In genomic region chr4:170259631-170260153, GRCh38 we compare ENCODE assay signal across 10 cellular contexts.
A peak's percentile ranks its signal among the peaks of the same experiment; 100 is the strongest.
DNase-seq lines count a peak whose midpoint lies in the region; ATAC-seq and TF ChIP-seq lines count a peak whose summit lies in the region.
"Had no signal": no experiment of that assay in that cellular context is flagged by ENCODE, and none has a peak within 500 bp of the region (broad histone marks: within the 10 kb centered on the region; RNA-seq: fewer than 3 reads in every experiment).

No MANE protein-coding gene starts in this region.

- peaks cover 16% of the 10 kb centered on the region for H3K27me3 ChIP-seq in left ventricle myocardium inferior (ENCODE audit: low read depth)

- no peak overlapping the region for H3K4me3 ChIP-seq in left ventricle myocardium inferior

- ATAC-seq in GM21390 (IDR thresholded peaks at IDR 0.05; ENCODE audit: unreplicated experiment) (peak; percentile 98), HG03565 (IDR thresholded peaks at IDR 0.05; ENCODE audit: unreplicated experiment) (peak; percentile 96)
- peak; percentile 47 for ATAC-seq in activated T-helper 17 cell treated with anti-CD3 and anti-CD28 coated beads, Interleukin-2, amount 50 U/mL, for 72 hours (replicated peaks)
- ATAC-seq: CD8-positive, alpha-beta T cell; naive thymus-derived CD8-positive, alpha-beta T cell had no signal

- no peaks in the 10 kb centered on the region for H3K4me1 Mint-ChIP-seq in activated T-helper 17 cell treated with anti-CD3 and anti-CD28 coated beads, Interleukin-2, amount 50 U/mL, for 72 hours
- H3K4me1 Mint-ChIP-seq: naive thymus-derived CD8-positive, alpha-beta T cell had no signal

- intact Hi-C loops in left ventricle myocardium inferior (cut with micrococcal nuclease) = no loop called here

- no peak overlapping the region for H3K27ac Mint-ChIP-seq in activated T-helper 17 cell treated with anti-CD3 and anti-CD28 coated beads, Interleukin-2, amount 50 U/mL, for 72 hours
- H3K27ac Mint-ChIP-seq: CD8-positive, alpha-beta T cell; naive thymus-derived CD8-positive, alpha-beta T cell had no signal

- no peak overlapping the region for H3K27ac ChIP-seq in left ventricle myocardium inferior (replicated peaks)

- H3K36me3 Mint-ChIP-seq in activated T-helper 17 cell treated with anti-CD3 and anti-CD28 coated beads, Interleukin-2, amount 50 U/mL, for 72 hours (ENCODE audit: low read depth) = no peaks in the 10 kb centered on the region
- H3K36me3 Mint-ChIP-seq: CD8-positive, alpha-beta T cell; naive thymus-derived CD8-positive, alpha-beta T cell had no signal

- no peaks in the 10 kb centered on the region for H3K9me3 Mint-ChIP-seq in activated T-helper 17 cell treated with anti-CD3 and anti-CD28 coated beads, Interleukin-2, amount 50 U/mL, for 72 hours
- H3K9me3 Mint-ChIP-seq: CD8-positive, alpha-beta T cell had no signal

- no peaks in the 10 kb centered on the region for H3K9me3 ChIP-seq in left ventricle myocardium inferior (replicated peaks)

- H3K4me3 Mint-ChIP-seq in activated T-helper 17 cell treated with anti-CD3 and anti-CD28 coated beads, Interleukin-2, amount 50 U/mL, for 72 hours = no peak overlapping the region
- H3K4me3 Mint-ChIP-seq: CD8-positive, alpha-beta T cell; naive thymus-derived CD8-positive, alpha-beta T cell had no signal

- peak; percentile 66 for DNase-seq in activated CD4-positive, alpha-beta T cell treated with anti-CD3 and anti-CD28 coated beads for 48 hours
- no peak for DNase-seq in activated CD4-positive, alpha-beta T cell treated with anti-CD3 and anti-CD28 coated beads for 4 hours
- peak; percentile 93 to 96 for DNase-seq in NCI-H526 (lab: John Stamatoyannopoulos, UW)
- peak; percentile 18 for DNase-seq in left ventricle myocardium inferior
- peak; percentile 89 for DNase-seq in renal cortical epithelial cell (ENCODE audit: low read depth)

- H3K36me3 ChIP-seq in left ventricle myocardium inferior = no peaks in the 10 kb centered on the region

- H3K27me3 Mint-ChIP-seq in activated T-helper 17 cell treated with anti-CD3 and anti-CD28 coated beads, Interleukin-2, amount 50 U/mL, for 72 hours = no peaks in the 10 kb centered on the region

- H3K4me1 ChIP-seq in left ventricle myocardium inferior = no peaks in the 10 kb centered on the region

- TF ChIP-seq CTCF in left ventricle myocardium inferior (IDR thresholded peaks at IDR 0.05; ENCODE audit: borderline replicate concordance) = peak; percentile 68

Comparison
In these comparisons a context has a peak if more than half of its experiments do, and no peak if none do; other contexts are left out.
1. DNase-seq: peak in activated CD4-positive, alpha-beta T cell treated with anti-CD3 and anti-CD28 coated beads for 48 hours (single experiment), NCI-H526 (2 of 2), left ventricle myocardium inferior (single experiment) and renal cortical epithelial cell (single experiment); none in activated CD4-positive, alpha-beta T cell treated with anti-CD3 and anti-CD28 coated beads for 4 hours (0 of 2).
2. ATAC-seq: peak in every context shown above with its lines; median percentile 98 in GM21390; 96 in HG03565; 47 in activated T-helper 17 cell treated with anti-CD3 and anti-CD28 coated beads, Interleukin-2, amount 50 U/mL, for 72 hours.